ENCODE assay signal across 17 cellular contexts in the genomic region with DNA sequence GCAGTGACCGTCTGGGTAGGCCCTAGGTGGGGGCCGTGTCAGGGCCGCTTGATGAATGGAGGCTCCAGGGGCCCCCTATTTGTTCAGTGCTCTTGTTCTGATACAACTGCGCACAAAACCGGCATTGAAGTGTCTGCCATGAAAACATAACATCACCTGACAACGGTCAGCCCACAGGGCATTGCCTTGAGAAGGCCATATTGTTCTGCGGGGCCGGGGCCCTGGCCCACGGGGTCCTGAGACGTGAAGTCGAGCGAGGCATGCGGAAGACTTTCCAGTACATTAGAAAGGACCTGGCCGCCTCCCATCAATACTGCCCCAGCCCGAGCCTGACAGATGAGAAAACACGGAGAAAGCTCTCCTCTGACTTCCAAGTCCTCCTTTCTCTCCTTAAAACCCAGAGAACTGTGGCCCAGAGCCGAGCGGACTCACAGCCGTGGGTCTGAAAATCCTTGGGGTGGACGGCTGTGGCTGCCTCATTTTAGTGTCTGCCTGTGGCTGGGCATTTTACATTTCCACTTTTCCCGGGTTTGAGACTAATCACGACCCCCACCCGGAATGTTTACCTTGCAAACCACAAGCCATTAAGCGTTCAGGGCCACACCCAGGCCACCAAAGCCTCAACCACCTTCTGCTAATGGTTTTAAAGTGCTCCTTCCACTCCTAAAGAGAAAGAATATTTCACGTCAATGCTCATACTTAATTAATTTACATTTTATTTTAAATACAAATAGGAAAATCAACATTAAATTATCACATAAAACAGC.
"Had no signal": no experiment of that assay in that cellular context is flagged by ENCODE, and none has a peak within 500 bp of the region (broad histone marks: within the 10 kb centered on the region; RNA-seq: fewer than 3 reads in every experiment).

No MANE protein-coding gene starts in this region.

- H3K4me3 Mint-ChIP-seq: naive thymus-derived CD4-positive, alpha-beta T cell had no signal

- DNase-seq: cortex of kidney; dorsolateral prefrontal cortex; effector CD8-positive, alpha-beta T cell; gastrocnemius medialis; heart right ventricle; islet precursor cell; mammary epithelial cell; naive thymus-derived CD4-positive, alpha-beta T cell; ovary; right cardiac atrium; small intestine; stimulated activated CD4-positive, alpha-beta T cell treated with anti-CD3 and anti-CD28 coated beads, Interleukin-12 subunit alpha, Interleukin-12 subunit beta, amount 100 ng/mL, for 4 hours; stimulated activated naive CD4-positive, alpha-beta T cell; stomach; substantia nigra; transverse colon had no signal

- ATAC-seq: gastrocnemius medialis; heart right ventricle; left lobe of liver; naive thymus-derived CD4-positive, alpha-beta T cell; right cardiac atrium had no signal

- H3K27ac Mint-ChIP-seq: naive thymus-derived CD4-positive, alpha-beta T cell had no signal

- H3K4me1 Mint-ChIP-seq: naive thymus-derived CD4-positive, alpha-beta T cell had no signal
